In genomic region chr14:95260537-95261440, GRCh38 we compare ENCODE assay signal across 10 cellular contexts. TPM values are rescaled to one million over a fixed set of nuclear protein-coding genes. Genes with fewer than 3 reads are reported as not detected.
DNase-seq lines count a peak whose midpoint lies in the region; ATAC-seq and TF ChIP-seq lines count a peak whose summit lies in the region.
"Had no signal": no experiment of that assay in that cellular context is flagged by ENCODE, and none has a peak within 500 bp of the region (broad histone marks: within the 10 kb centered on the region; RNA-seq: fewer than 3 reads in every experiment).

No MANE protein-coding gene starts in this region.

- no peak for TF ChIP-seq CTCF in activated CD8-positive, alpha-beta T cell treated with anti-CD3 and anti-CD28 coated beads for 36 hours (IDR thresholded peaks at IDR 0.05)
- TF ChIP-seq CTCF in activated B cell treated with CpG ODN at 0.5 μM for 24 hours (IDR thresholded peaks at IDR 0.05): no peak

- no peaks in the 10 kb centered on the region for H3K9me3 Mint-ChIP-seq in activated CD8-positive, alpha-beta T cell treated with anti-CD3 and anti-CD28 coated beads for 36 hours
- H3K9me3 Mint-ChIP-seq in activated CD8-positive, alpha-beta T cell treated with anti-CD3 and anti-CD28 coated beads, Interleukin-2, amount 10 ng/mL, durations not matched to agents 7 days and 5 days (ENCODE audit: insufficient read depth): no peaks in the 10 kb centered on the region
- H3K9me3 Mint-ChIP-seq in activated B cell treated with CpG ODN at 0.5 μM for 24 hours: no peaks in the 10 kb centered on the region
- H3K9me3 Mint-ChIP-seq: naive B cell had no signal

- DNase-seq in activated CD8-positive, alpha-beta T cell treated with anti-CD3 and anti-CD28 coated beads for 36 hours: peak; percentile 53
- DNase-seq in activated CD8-positive, alpha-beta T cell treated with anti-CD3 and anti-CD28 coated beads, Interleukin-2, amount 10 ng/mL, durations not matched to agents 7 days and 5 days: no peak
- no peak for DNase-seq in activated B cell treated with CpG ODN at 0.5 μM for 24 hours
- DNase-seq in fibroblast of peridontal ligament (ENCODE audit: extremely low read depth): peak; percentile 83
- DNase-seq in stimulated activated CD8-positive, alpha-beta memory T cell treated with anti-CD3 and anti-CD28 coated beads, Interleukin-2, amount 100 ng/mL, for 48 hours (ENCODE audit: low read depth in 2 of 2): peak; percentile 9 to 32
- no peak for DNase-seq in NK-92 (lab: John Stamatoyannopoulos, UW; ENCODE audit: unreplicated experiment)
- DNase-seq in islet precursor cell: no peak
- DNase-seq: naive B cell, NCI-H446 treated with DMSO at 0.1 percent for 48 hours had no signal

- peaks cover 1% of the 10 kb centered on the region for H3K27me3 Mint-ChIP-seq in activated CD8-positive, alpha-beta T cell treated with anti-CD3 and anti-CD28 coated beads for 36 hours
- no peaks in the 10 kb centered on the region for H3K27me3 Mint-ChIP-seq in activated CD8-positive, alpha-beta T cell treated with anti-CD3 and anti-CD28 coated beads, Interleukin-2, amount 10 ng/mL, durations not matched to agents 7 days and 5 days (ENCODE audit: low read depth)
- no peaks in the 10 kb centered on the region for H3K27me3 Mint-ChIP-seq in activated B cell treated with CpG ODN at 0.5 μM for 24 hours
- H3K27me3 Mint-ChIP-seq: naive B cell had no signal

- intact Hi-C loops in activated CD8-positive, alpha-beta T cell treated with anti-CD3 and anti-CD28 coated beads for 36 hours (cut with micrococcal nuclease): no loop called here
- intact Hi-C loops in activated B cell treated with CpG ODN at 0.5 μM for 24 hours (cut with micrococcal nuclease): loop anchor here (10.0 kb wide), 1 partner anchor 1234 kb away; no protein-coding TSS in a partner anchor

- H3K4me1 Mint-ChIP-seq in activated CD8-positive, alpha-beta T cell treated with anti-CD3 and anti-CD28 coated beads for 36 hours (ENCODE audit: low read depth): peaks cover 28% of the 10 kb centered on the region
- peaks cover 18% of the 10 kb centered on the region for H3K4me1 Mint-ChIP-seq in activated CD8-positive, alpha-beta T cell treated with anti-CD3 and anti-CD28 coated beads, Interleukin-2, amount 10 ng/mL, durations not matched to agents 7 days and 5 days (ENCODE audit: low read depth)
- H3K4me1 Mint-ChIP-seq in activated B cell treated with CpG ODN at 0.5 μM for 24 hours: peaks cover 24% of the 10 kb centered on the region

- CTCF ChIA-PET in activated CD8-positive, alpha-beta T cell treated with anti-CD3 and anti-CD28 coated beads for 36 hours (lab: Charles Lee): no interaction called here
- CTCF ChIA-PET in activated CD8-positive, alpha-beta T cell treated with anti-CD3 and anti-CD28 coated beads, Interleukin-2, amount 10 ng/mL, durations not matched to agents 7 days and 5 days (lab: Charles Lee): interaction anchor here (1.0 kb wide), 1 partner anchor 104 kb away, joined by 3 read pairs; no protein-coding TSS in a partner anchor
- CTCF ChIA-PET in activated B cell treated with CpG ODN at 0.5 μM for 24 hours (lab: Charles Lee): no interaction called here

- ATAC-seq in activated CD8-positive, alpha-beta T cell treated with anti-CD3 and anti-CD28 coated beads for 36 hours: peak; percentile 66
- ATAC-seq in activated CD8-positive, alpha-beta T cell treated with anti-CD3 and anti-CD28 coated beads, Interleukin-2, amount 10 ng/mL, durations not matched to agents 7 days and 5 days: no peak
- ATAC-seq in activated B cell treated with CpG ODN at 0.5 μM for 24 hours (ENCODE audit: low read depth) (no peak), HG02623 (IDR thresholded peaks at IDR 0.05; ENCODE audit: unreplicated experiment) (no peak)

- H3K36me3 Mint-ChIP-seq in activated CD8-positive, alpha-beta T cell treated with anti-CD3 and anti-CD28 coated beads for 36 hours (ENCODE audit: low read depth): no peaks in the 10 kb centered on the region
- no peaks in the 10 kb centered on the region for H3K36me3 Mint-ChIP-seq in activated CD8-positive, alpha-beta T cell treated with anti-CD3 and anti-CD28 coated beads, Interleukin-2, amount 10 ng/mL, durations not matched to agents 7 days and 5 days (ENCODE audit: low read depth)
- H3K36me3 Mint-ChIP-seq in activated B cell treated with CpG ODN at 0.5 μM for 24 hours (ENCODE audit: low read depth): no peaks in the 10 kb centered on the region
- H3K36me3 Mint-ChIP-seq: naive B cell had no signal

- H3K27ac Mint-ChIP-seq in activated CD8-positive, alpha-beta T cell treated with anti-CD3 and anti-CD28 coated beads for 36 hours: peak overlapping the region; percentile 83
- H3K27ac Mint-ChIP-seq in activated CD8-positive, alpha-beta T cell treated with anti-CD3 and anti-CD28 coated beads, Interleukin-2, amount 10 ng/mL, durations not matched to agents 7 days and 5 days: no peak overlapping the region
- H3K27ac Mint-ChIP-seq in activated B cell treated with CpG ODN at 0.5 μM for 24 hours: peak overlapping the region; percentile 0

- POLR2A ChIA-PET in activated CD8-positive, alpha-beta T cell treated with anti-CD3 and anti-CD28 coated beads for 36 hours (lab: Charles Lee): interaction anchor here (0.6 to 0.8 kb wide), 3 partner anchors 8 to 499 kb away, joined by 3 to 4 read pairs (median 3); no protein-coding TSS in a partner anchor
- POLR2A ChIA-PET in activated CD8-positive, alpha-beta T cell treated with anti-CD3 and anti-CD28 coated beads, Interleukin-2, amount 10 ng/mL, durations not matched to agents 7 days and 5 days (lab: Charles Lee): no interaction called here
- POLR2A ChIA-PET in activated B cell treated with CpG ODN at 0.5 μM for 24 hours (lab: Charles Lee): interaction anchor here (0.7 kb wide), 1 partner anchor 55 kb away, joined by 3 read pairs; no protein-coding TSS in a partner anchor

- no peak overlapping the region for H3K4me3 Mint-ChIP-seq in activated CD8-positive, alpha-beta T cell treated with anti-CD3 and anti-CD28 coated beads for 36 hours
- no peak overlapping the region for H3K4me3 Mint-ChIP-seq in activated CD8-positive, alpha-beta T cell treated with anti-CD3 and anti-CD28 coated beads, Interleukin-2, amount 10 ng/mL, durations not matched to agents 7 days and 5 days
- H3K4me3 Mint-ChIP-seq in activated B cell treated with CpG ODN at 0.5 μM for 24 hours: no peak overlapping the region
- H3K4me3 Mint-ChIP-seq: naive B cell had no signal

RNA-seq across cellular contexts. Expression of gene CLMN, which starts 58.9 kb away (rescaled TPM):
- under 1 TPM; 0.31 to 0.59 TPM for total RNA-seq in activated CD8-positive, alpha-beta T cell treated with anti-CD3 and anti-CD28 coated beads for 36 hours
- total RNA-seq in activated CD8-positive, alpha-beta T cell treated with anti-CD3 and anti-CD28 coated beads, Interleukin-2, amount 10 ng/mL, durations not matched to agents 7 days and 5 days: 1 to 10 TPM; 1.6 TPM
- total RNA-seq in activated B cell treated with CpG ODN at 0.5 μM for 24 hours: 23.4 and 23.9 TPM in 2 replicates

Comparison
In these comparisons a context has a peak if more than half of its experiments do, and no peak if none do; other contexts are left out.
1. DNase-seq: peak in activated CD8-positive, alpha-beta T cell treated with anti-CD3 and anti-CD28 coated beads for 36 hours (single experiment), fibroblast of peridontal ligament (single experiment) and stimulated activated CD8-positive, alpha-beta memory T cell treated with anti-CD3 and anti-CD28 coated beads, Interleukin-2, amount 100 ng/mL, for 48 hours (2 of 2); none in activated CD8-positive, alpha-beta T cell treated with anti-CD3 and anti-CD28 coated beads, Interleukin-2, amount 10 ng/mL, durations not matched to agents 7 days and 5 days (single experiment), activated B cell treated with CpG ODN at 0.5 μM for 24 hours (single experiment), NK-92 (single experiment) and islet precursor cell (single experiment).